Comparison of ENCODE assay signal across 9 cellular contexts in the genomic region with DNA sequence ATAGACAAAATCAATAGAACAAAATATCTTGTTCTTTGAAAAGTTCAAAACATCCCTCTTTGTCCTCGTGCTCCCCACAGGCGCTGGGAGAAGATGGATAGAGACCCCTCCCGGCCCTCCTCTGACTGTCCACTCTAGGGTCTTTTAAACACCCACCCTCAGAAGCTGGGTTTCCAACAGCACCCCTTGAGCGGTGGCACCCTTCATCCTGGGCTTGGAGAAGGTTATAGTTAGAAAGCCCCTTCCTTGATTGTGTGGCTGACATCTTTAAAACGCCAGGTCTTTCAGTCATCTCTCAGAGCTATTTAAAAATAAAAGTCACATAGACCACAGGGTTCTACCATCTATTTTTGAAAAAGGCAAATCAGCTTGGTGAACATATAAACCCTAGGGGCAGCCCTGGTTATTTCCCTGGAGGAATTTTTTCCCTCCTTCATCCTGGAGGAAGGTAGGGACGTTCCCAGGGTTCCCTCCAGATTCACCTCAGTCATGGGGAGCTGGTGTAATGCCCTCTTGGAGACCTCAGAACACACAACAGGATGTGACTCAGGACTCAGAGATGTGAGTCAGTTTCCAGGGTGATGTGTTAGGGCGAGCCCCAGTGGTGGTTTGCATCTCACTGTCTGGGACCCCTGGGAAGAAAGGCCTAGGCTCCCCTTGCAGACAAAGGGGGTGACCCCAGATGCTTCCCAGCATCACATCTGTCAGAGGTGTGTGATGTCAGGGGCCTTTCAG.
DNase-seq lines count a peak whose midpoint lies in the region; ATAC-seq and TF ChIP-seq lines count a peak whose summit lies in the region.
"Had no signal": no experiment of that assay in that cellular context is flagged by ENCODE, and none has a peak within 500 bp of the region (broad histone marks: within the 10 kb centered on the region; RNA-seq: fewer than 3 reads in every experiment).

No MANE protein-coding gene starts in this region.

- no peaks in the 10 kb centered on the region for H3K36me3 ChIP-seq in HEK293 (ENCODE audit: control insufficient read depth in 2 of 2, insufficient read depth in 1 of 2, low read length in 2 of 2)
- H3K36me3 ChIP-seq in tibial artery = peaks cover 0 to 26% (median 0%) of the 10 kb centered on the region in 3 donors

- peaks cover 28% of the 10 kb centered on the region for H3K36me3 Mint-ChIP-seq in natural killer cell treated with Interleukin-12 subunit alpha and Interleukin-12 subunit beta and Interleukin-15 and Interleukin-18, amount 100 ng/mL, for 72 hours

- H3K27ac Mint-ChIP-seq in natural killer cell treated with Interleukin-12 subunit alpha and Interleukin-12 subunit beta and Interleukin-15 and Interleukin-18, amount 100 ng/mL, for 72 hours = peak overlapping the region; percentile 96 to 97
- H3K27ac Mint-ChIP-seq: nephron had no signal

- H3K4me3 Mint-ChIP-seq in natural killer cell treated with Interleukin-12 subunit alpha and Interleukin-12 subunit beta and Interleukin-15 and Interleukin-18, amount 100 ng/mL, for 72 hours = peak overlapping the region; percentile 79
- H3K4me3 Mint-ChIP-seq: nephron had no signal

- POLR2A ChIA-PET in HEK293 (lab: Yijun Ruan, JAX) = no interaction called here

- CTCF ChIA-PET in HEK293 (lab: Yijun Ruan, JAX) = interaction anchor here (0.6 to 1.6 kb wide), 4 partner anchors 50 to 795 kb away, joined by 3 to 4 read pairs (median 4); no protein-coding TSS in a partner anchor

- H3K27ac ChIP-seq in HEK293 (ENCODE audit: extremely low read depth, low read depth, low read length) (no peak overlapping the region), tibial artery (peak overlapping the region; percentile 56 to 75)

- no peak overlapping the region for H3K4me3 ChIP-seq in HEK293 (ENCODE audit: low read depth, low read length)
- H3K4me3 ChIP-seq in tibial artery = no peak overlapping the region

- peak; percentile 94 to 95 for ATAC-seq in natural killer cell treated with Interleukin-12 subunit alpha and Interleukin-12 subunit beta and Interleukin-15 and Interleukin-18, amount 100 ng/mL, for 72 hours

- H3K4me1 ChIP-seq in HEK293 (ENCODE audit: control insufficient read depth, insufficient read depth, low read length) = peaks cover 5% of the 10 kb centered on the region; the same call in 1 of the 2 replicates
- H3K4me1 ChIP-seq in tibial artery = peaks cover 0 to 21% (median 2%) of the 10 kb centered on the region in 4 donors

- intact Hi-C loops in tibial artery (cut with DNase I; ENCODE audit: low total_unique reads) = no loop called here

- TF ChIP-seq CTCF in HEK293 (tag by site-specific recombination; IDR thresholded peaks at IDR 0.05) = no peak
- no peak for TF ChIP-seq CTCF in tibial artery (IDR thresholded peaks at IDR 0.05)

- no peaks in the 10 kb centered on the region for H3K27me3 ChIP-seq in tibial artery

- peaks cover 4% of the 10 kb centered on the region for H3K9me3 Mint-ChIP-seq in natural killer cell treated with Interleukin-12 subunit alpha and Interleukin-12 subunit beta and Interleukin-15 and Interleukin-18, amount 100 ng/mL, for 72 hours

- peaks cover 88 to 93% of the 10 kb centered on the region in 2 donors for H3K4me1 Mint-ChIP-seq in natural killer cell treated with Interleukin-12 subunit alpha and Interleukin-12 subunit beta and Interleukin-15 and Interleukin-18, amount 100 ng/mL, for 72 hours (ENCODE audit: low read depth in 2 of 2)

- peaks cover 2% of the 10 kb centered on the region for H3K9me3 ChIP-seq in HEK293 (ENCODE audit: control insufficient read depth, insufficient read depth, low read depth, low read length)
- H3K9me3 ChIP-seq in tibial artery = peaks cover 0 to 5% (median 3%) of the 10 kb centered on the region in 3 donors

- no peaks in the 10 kb centered on the region for H3K27me3 Mint-ChIP-seq in natural killer cell treated with Interleukin-12 subunit alpha and Interleukin-12 subunit beta and Interleukin-15 and Interleukin-18, amount 100 ng/mL, for 72 hours

- DNase-seq in AG20443 (ENCODE audit: low spot score) = peak; percentile 84
- DNase-seq in T-helper 2 cell = peak in 3 of 5 experiments; percentile 30 to 75 (median 64)
- peak; percentile 92 for DNase-seq in astrocyte of the hippocampus (ENCODE audit: low read depth, low spot score)
- DNase-seq in natural killer cell treated with Interleukin-12 subunit alpha and Interleukin-12 subunit beta and Interleukin-15 and Interleukin-18, amount 100 ng/mL, for 72 hours (ENCODE audit: low spot score) = peak; percentile 88
- no peak for DNase-seq in tibial artery
- DNase-seq in C1 segment of cervical spinal cord (lab: John Stamatoyannopoulos, UW) = no peak
- no peak for DNase-seq in NCI-H82 (lab: John Stamatoyannopoulos, UW)

TF ChIP-seq in HEK293, 187 proteins besides CTCF, POLR2A, EP300 and RAD21:
- TF ChIP-seq ZIC2 (tag by site-specific recombination; IDR thresholded peaks at IDR 0.05) = peak; percentile 42
- TF ChIP-seq, protein P1, sequence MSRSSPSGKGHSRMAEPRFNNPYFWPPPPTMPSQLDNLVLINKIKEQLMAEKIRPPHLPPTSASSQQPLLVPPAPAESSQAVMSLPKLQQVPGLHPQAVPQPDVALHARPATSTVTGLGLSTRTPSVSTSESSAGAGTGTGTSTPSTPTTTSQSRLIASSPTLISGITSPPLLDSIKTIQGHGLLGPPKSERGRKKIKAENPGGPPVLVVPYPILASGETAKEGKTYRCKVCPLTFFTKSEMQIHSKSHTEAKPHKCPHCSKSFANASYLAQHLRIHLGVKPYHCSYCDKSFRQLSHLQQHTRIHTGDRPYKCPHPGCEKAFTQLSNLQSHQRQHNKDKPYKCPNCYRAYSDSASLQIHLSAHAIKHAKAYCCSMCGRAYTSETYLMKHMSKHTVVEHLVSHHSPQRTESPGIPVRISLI (tag by site-specific recombination; IDR thresholded peaks at IDR 0.05) = no peak

Comparison
In these comparisons a context has a peak if more than half of its experiments do, and no peak if none do; other contexts are left out.
1. DNase-seq: peak in AG20443 (single experiment), T-helper 2 cell (3 of 5), astrocyte of the hippocampus (single experiment) and natural killer cell treated with Interleukin-12 subunit alpha and Interleukin-12 subunit beta and Interleukin-15 and Interleukin-18, amount 100 ng/mL, for 72 hours (single experiment); none in tibial artery (0 of 2), C1 segment of cervical spinal cord (0 of 14) and NCI-H82 (single experiment).